Comparison of ENCODE assay signal across 1 cellular context in the genomic region with DNA sequence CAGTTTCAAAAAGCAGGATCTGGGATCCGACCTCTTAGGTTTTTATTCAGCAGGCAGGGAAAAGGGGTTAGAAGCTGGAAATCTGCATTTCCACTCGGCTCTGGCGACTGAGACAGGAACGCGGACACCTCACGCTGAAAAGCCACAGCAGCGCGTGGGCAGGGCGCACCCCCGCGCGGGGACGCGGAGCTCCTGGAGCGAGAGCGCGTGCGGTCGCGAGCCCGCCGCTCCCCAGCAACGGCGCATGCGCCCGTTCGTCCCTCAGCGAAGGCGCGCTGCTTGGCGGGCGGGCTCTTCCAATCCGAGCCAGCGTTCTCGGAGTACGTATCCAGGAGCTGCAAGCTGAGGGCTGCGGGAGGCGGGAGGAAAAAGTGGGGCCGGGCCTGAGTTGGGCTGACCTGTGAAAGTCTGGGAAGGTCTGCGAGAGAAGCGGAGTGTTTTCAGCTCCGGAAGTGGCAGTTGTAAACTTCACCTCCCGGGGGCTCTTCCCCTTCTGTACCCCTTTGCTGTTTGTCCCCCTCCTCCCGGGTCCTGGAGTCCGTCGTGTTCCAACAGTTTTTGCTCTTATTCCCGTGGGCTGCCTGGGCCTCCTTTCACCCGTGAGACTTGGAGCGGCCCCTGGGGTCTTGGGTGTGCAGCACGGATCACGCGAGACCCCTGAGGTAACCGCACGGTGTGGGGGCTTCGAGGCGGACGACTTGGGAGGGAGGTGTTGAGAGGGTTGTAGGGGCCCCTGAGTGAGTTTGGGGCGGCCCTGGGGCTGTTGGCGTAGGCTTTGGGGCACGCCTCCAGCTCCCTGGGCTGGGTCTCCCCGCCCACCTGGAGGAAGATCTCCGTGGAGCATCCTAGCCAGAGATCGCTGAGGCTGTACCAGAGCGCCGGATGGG.
TF ChIP-seq lines count a peak whose summit lies in the region.

A gene (plus strand): TSS at position 403 of the 887 bp plus-strand sequence. CDS start 11,046 bp downstream, outside the sequence.

TF ChIP-seq in SK-N-SH, 30 proteins besides CTCF, POLR2A, EP300 and RAD21 (continued from another document):
- TF ChIP-seq, protein P1, sequence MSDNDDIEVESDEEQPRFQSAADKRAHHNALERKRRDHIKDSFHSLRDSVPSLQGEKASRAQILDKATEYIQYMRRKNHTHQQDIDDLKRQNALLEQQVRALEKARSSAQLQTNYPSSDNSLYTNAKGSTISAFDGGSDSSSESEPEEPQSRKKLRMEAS (IDR thresholded peaks at IDR 0.05; ENCODE audit: low read depth): peak; percentile 33
- TF ChIP-seq POLR2AphosphoS5 (IDR thresholded peaks at IDR 0.05; ENCODE audit: low read depth, low read length): peak; percentile 85
- TF ChIP-seq, protein P2, sequence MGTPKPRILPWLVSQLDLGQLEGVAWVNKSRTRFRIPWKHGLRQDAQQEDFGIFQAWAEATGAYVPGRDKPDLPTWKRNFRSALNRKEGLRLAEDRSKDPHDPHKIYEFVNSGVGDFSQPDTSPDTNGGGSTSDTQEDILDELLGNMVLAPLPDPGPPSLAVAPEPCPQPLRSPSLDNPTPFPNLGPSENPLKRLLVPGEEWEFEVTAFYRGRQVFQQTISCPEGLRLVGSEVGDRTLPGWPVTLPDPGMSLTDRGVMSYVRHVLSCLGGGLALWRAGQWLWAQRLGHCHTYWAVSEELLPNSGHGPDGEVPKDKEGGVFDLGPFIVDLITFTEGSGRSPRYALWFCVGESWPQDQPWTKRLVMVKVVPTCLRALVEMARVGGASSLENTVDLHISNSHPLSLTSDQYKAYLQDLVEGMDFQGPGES (IDR thresholded peaks at IDR 0.05; ENCODE audit: low read depth, low read length): no peak
- TF ChIP-seq GABPA (IDR thresholded peaks at IDR 0.05; ENCODE audit: low read depth): no peak
- TF ChIP-seq JUND (IDR thresholded peaks at IDR 0.05): no peak
- no peak for TF ChIP-seq RXRA (IDR thresholded peaks at IDR 0.05; ENCODE audit: borderline replicate concordance, low read depth)
- TF ChIP-seq MXI1 (IDR thresholded peaks at IDR 0.05; ENCODE audit: low read depth, low read length): peak; percentile 84
